Comparison of ENCODE assay signal across 8 cellular contexts in genomic region chr20:44720617-44720993, GRCh38. TPM values are rescaled to one million over a fixed set of nuclear protein-coding genes. Genes with fewer than 3 reads are reported as not detected.
DNase-seq lines count a peak whose midpoint lies in the region; ATAC-seq and TF ChIP-seq lines count a peak whose summit lies in the region.

No MANE protein-coding gene starts in this region.

- peak overlapping the region; percentile 75 for H3K9ac ChIP-seq in skeletal muscle satellite cell (ENCODE audit: low read depth, low read length)
- no peak overlapping the region for H3K9ac ChIP-seq in colonic mucosa (ENCODE audit: low read depth in 2 of 2, low read length in 2 of 2)

- H3K4me2 ChIP-seq in skeletal muscle satellite cell (ENCODE audit: low read length): peak overlapping the region; percentile 72

- peak; percentile 50 for DNase-seq in G401 (ENCODE audit: low spot score)
- DNase-seq in SW480 (ENCODE audit: low spot score): peak; percentile 42
- peak; percentile 80 for DNase-seq in globus pallidus (ENCODE audit: low spot score)
- no peak for DNase-seq in colonic mucosa
- no peak for DNase-seq in NCI-H2196 (lab: John Stamatoyannopoulos, UW; ENCODE audit: unreplicated experiment)

- ATAC-seq in GM18858 (IDR thresholded peaks at IDR 0.05; ENCODE audit: unreplicated experiment) (no peak), HG02885 (IDR thresholded peaks at IDR 0.05; ENCODE audit: poor library complexity, unreplicated experiment) (no peak)

- H3K9me3 ChIP-seq in skeletal muscle satellite cell (replicated peaks; ENCODE audit: low read length) (no peaks in the 10 kb centered on the region), colonic mucosa (no peaks in the 10 kb centered on the region)

- TF ChIP-seq CTCF in colonic mucosa (IDR thresholded peaks at IDR 0.05): no peak

- no peaks in the 10 kb centered on the region for H3K36me3 ChIP-seq in skeletal muscle satellite cell (ENCODE audit: insufficient read depth, low read length)
- no peaks in the 10 kb centered on the region for H3K36me3 ChIP-seq in colonic mucosa

- H3K27ac ChIP-seq in colonic mucosa: no peak overlapping the region

- H3K4me1 ChIP-seq in skeletal muscle satellite cell (ENCODE audit: control insufficient read depth, insufficient read depth, low read length): peaks cover 36% of the 10 kb centered on the region
- no peaks in the 10 kb centered on the region for H3K4me1 ChIP-seq in colonic mucosa

- H3K27me3 ChIP-seq in skeletal muscle satellite cell (ENCODE audit: control insufficient read depth, insufficient read depth, low read length): peaks cover 14% of the 10 kb centered on the region
- H3K27me3 ChIP-seq in colonic mucosa: no peaks in the 10 kb centered on the region

- in situ Hi-C loops in G401 (cut with HindIII; ENCODE audit: low sequenced_read_pairs): no loop called here

- intact Hi-C loops in colonic mucosa (cut with DNase I): no loop called here

- H3K4me3 ChIP-seq in skeletal muscle satellite cell (ENCODE audit: low read length): peak overlapping the region; percentile 37
- no peak overlapping the region for H3K4me3 ChIP-seq in colonic mucosa

RNA-seq across cellular contexts. Expression of gene CCN5, which starts 5.4 kb away (rescaled TPM):
- 0.17 TPM in 1 of 2 replicates, not detected in the other for total RNA-seq in G401 (2014; rRNA removed; shearing (Covaris generic))
- 13.2 and 77.5 TPM in 2 replicates for total RNA-seq in skeletal muscle satellite cell (2012; rRNA removed)
- 1 to 10 TPM in 1 of 2 donors, under 1 TPM in 1; 0.84 to 2.9 TPM for total RNA-seq in colonic mucosa

RNA-seq across cellular contexts. Expression of gene KCNK15, which starts 25.1 kb away (rescaled TPM):
- total RNA-seq in G401 (2014; rRNA removed; shearing (Covaris generic)): 17.9 TPM in 2 replicates
- total RNA-seq in skeletal muscle satellite cell (2012; rRNA removed): 0.66 and 0.76 TPM in 2 replicates
- under 1 TPM; 0.21 to 0.27 TPM for total RNA-seq in colonic mucosa

Comparison
In these comparisons a context has a peak if more than half of its experiments do, and no peak if none do; other contexts are left out.
1. DNase-seq: peak in G401 (single experiment), SW480 (single experiment) and globus pallidus (single experiment); none in colonic mucosa (single experiment) and NCI-H2196 (single experiment).
2. RNA of gene KCNK15, which starts 25.1 kb away (total RNA-seq): 17.9 TPM in G401; 0.21 to 0.27 TPM in colonic mucosa; every median in the first group is over 10 times any median in the second.